In genomic region chr9:18299449-18299848, GRCh38 we compare ENCODE assay signal across 25 cellular contexts.
"Had no signal": no experiment of that assay in that cellular context is flagged by ENCODE, and none has a peak within 500 bp of the region (broad histone marks: within the 10 kb centered on the region; RNA-seq: fewer than 3 reads in every experiment).

No MANE protein-coding gene starts in this region.

- H3K36me3 ChIP-seq: colonic mucosa, esophagus squamous epithelium, gastrocnemius medialis, heart right ventricle, left lung, lower lobe of right lung had no signal

- H3K27ac ChIP-seq: colonic mucosa, epithelial cell of prostate, esophagus squamous epithelium, gastrocnemius medialis, heart right ventricle, left lung, lower lobe of right lung had no signal

- H3K9me3 ChIP-seq: colonic mucosa, esophagus squamous epithelium, gastrocnemius medialis, heart right ventricle, left lung, lower lobe of right lung, mucosa of descending colon had no signal

- H3K27me3 ChIP-seq: colonic mucosa, esophagus squamous epithelium, gastrocnemius medialis, heart right ventricle, left lung had no signal

- H3K4me1 ChIP-seq: colonic mucosa, gastrocnemius medialis, left lung, lower lobe of right lung had no signal

- DNase-seq: colonic mucosa; cortex of kidney; effector CD8-positive, alpha-beta T cell; effector memory CD8-positive, alpha-beta T cell; endodermal cell; erythroblast; esophagus squamous epithelium; foreskin fibroblast; foreskin melanocyte; gastrocnemius medialis; glutamatergic neuron; head of caudate nucleus; heart right ventricle; hypothalamus; immature natural killer cell; left cardiac atrium; left lung; left ventricle myocardium superior; lower lobe of right lung; mesenchymal stem cell; mucosa of descending colon; naive B cell had no signal

- FAIRE-seq: endometrium, keratinocyte had no signal

- H3K4me3 ChIP-seq: colonic mucosa, esophagus squamous epithelium, gastrocnemius medialis, heart right ventricle, left lung, lower lobe of right lung, mucosa of descending colon had no signal
